23 cellular contexts compared by ENCODE assay signal in the genomic region with DNA sequence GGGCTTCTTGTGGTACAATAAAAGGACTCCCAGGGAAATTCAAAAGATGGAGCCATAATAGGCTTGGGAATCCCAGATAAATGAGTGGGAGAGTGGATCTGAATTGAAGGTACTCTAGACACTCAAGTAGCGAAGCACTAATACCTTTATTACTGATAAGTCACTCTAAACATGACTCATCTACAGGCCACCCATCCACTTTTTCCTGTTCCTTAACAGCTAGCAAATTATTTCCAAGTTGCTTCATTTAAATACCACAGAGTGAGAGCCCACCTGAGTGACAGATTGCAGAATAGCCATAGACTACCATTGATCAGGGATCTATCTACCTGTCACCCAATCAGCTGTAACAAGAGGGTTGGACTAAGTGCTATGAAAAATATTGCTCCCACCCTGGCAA. TPM values are rescaled to one million over a fixed set of nuclear protein-coding genes. Genes with fewer than 3 reads are reported as not detected.
DNase-seq lines count a peak whose midpoint lies in the region; ATAC-seq, FAIRE-seq and TF ChIP-seq lines count a peak whose summit lies in the region.
"Had no signal": no experiment of that assay in that cellular context is flagged by ENCODE, and none has a peak within 500 bp of the region (broad histone marks: within the 10 kb centered on the region; RNA-seq: fewer than 3 reads in every experiment).

No MANE protein-coding gene starts in this region.

- POLR2A ChIA-PET in PC-3 (lab: Charles Lee; ENCODE audit: unreplicated experiment): no interaction called here

- no peak overlapping the region for H3K27ac Mint-ChIP-seq in CD14-positive monocyte

- H3K27me3 Mint-ChIP-seq in CD14-positive monocyte (ENCODE audit: low read depth in 3 of 3): peaks cover 1 to 11% (median 10%) of the 10 kb centered on the region in 3 donors

- WGBS in small intestine, 3 donors: 14 to 58% (median 24%) methylated on average over 1 of the region's 1 CpG

- H3K9ac ChIP-seq in PC-3 (ENCODE audit: low read length): no peak overlapping the region

- CTCF ChIA-PET in PC-3 (lab: Charles Lee): no interaction called here

- H3K27me3 ChIP-seq in PC-3 (ENCODE audit: low read length): no peaks in the 10 kb centered on the region
- peaks cover 7% of the 10 kb centered on the region for H3K27me3 ChIP-seq in foreskin keratinocyte
- peaks cover 0 to 3% of the 10 kb centered on the region in 2 donors for H3K27me3 ChIP-seq in small intestine (ENCODE audit: control insufficient read depth in 2 of 2, insufficient read depth in 2 of 2, low read length in 2 of 2)
- H3K27me3 ChIP-seq: BE2C had no signal

- no peaks in the 10 kb centered on the region for H3K9me3 Mint-ChIP-seq in CD14-positive monocyte

- intact Hi-C loops in PC-3 (cut with micrococcal nuclease): no loop called here
- intact Hi-C loops in CD14-positive monocyte (cut with micrococcal nuclease): no loop called here
- intact Hi-C loops in left colon (cut with DNase I, micrococcal nuclease): no loop called here

- ATAC-seq in PC-3: no peak
- peak; percentile 54 for ATAC-seq in foreskin keratinocyte
- no peak for ATAC-seq in left colon
- ATAC-seq: Panc1 had no signal

- H3K4me3 ChIP-seq in PC-3 (ENCODE audit: low read length) (no peak overlapping the region), small intestine (ENCODE audit: low read depth in 1 of 2, low read length in 2 of 2) (no peak overlapping the region)
- H3K4me3 ChIP-seq: HAP-1 had no signal

- H3K36me3 Mint-ChIP-seq in CD14-positive monocyte: no peaks in the 10 kb centered on the region

- H3K9me2 ChIP-seq in PC-3 (replicated peaks; ENCODE audit: low read length): no peaks in the 10 kb centered on the region

- DNase-seq in DMS79 (lab: John Stamatoyannopoulos, UW): peak; percentile 67
- DNase-seq in PC-3: peak; percentile 21
- no peak for DNase-seq in foreskin keratinocyte
- DNase-seq in small intestine: peak; percentile 45
- no peak for DNase-seq in CD14-positive monocyte (ENCODE audit: low spot score)
- no peak for DNase-seq in left colon
- no peak for DNase-seq in NCI-H1436 treated with DMSO at 0.1 percent for 48 hours (lab: John Stamatoyannopoulos, UW)
- DNase-seq: 8988T, ACHN, BE2C, Calu3, GOT3, NCI-H1048, NCI-H1694 treated with DMSO at 0.1 percent for 48 hours, NCI-H2081, NCI-H2171, NCI-H226, NCI-H510A, NCI-H69, SHP77 treated with DMSO at 0.1 percent for 48 hours had no signal

- H3K4me3 Mint-ChIP-seq in CD14-positive monocyte: no peak overlapping the region

- BruUV-seq in PC-3 (replicated peaks; lab: Mats Ljungman, UMichigan): no TSS peak

- TF ChIP-seq CTCF in PC-3 (conservative IDR thresholded peaks at IDR 0.05; ENCODE audit: low read depth, low read length) (no peak), foreskin keratinocyte (conservative IDR thresholded peaks at IDR 0.05) (no peak), CD14-positive monocyte (IDR thresholded peaks at IDR 0.05) (no peak)

- FAIRE-seq in small intestine (lab: Jason Lieb, UNC): no peak
- FAIRE-seq: G401.6 had no signal

- H4K20me1 ChIP-seq in PC-3 (ENCODE audit: low read length): no peaks in the 10 kb centered on the region

- H3K27ac ChIP-seq in PC-3 (ENCODE audit: low read length): no peak overlapping the region
- no peak overlapping the region for H3K27ac ChIP-seq in foreskin keratinocyte
- H3K27ac ChIP-seq in small intestine (ENCODE audit: low read depth in 1 of 2, low read length in 1 of 2): no peak overlapping the region

- no peaks in the 10 kb centered on the region for H3F3A ChIP-seq in PC-3 (ENCODE audit: low read length, unreplicated experiment)

- H3K4me2 ChIP-seq in PC-3 (ENCODE audit: low read length): no peak overlapping the region

- H3K4me1 ChIP-seq in PC-3 (ENCODE audit: insufficient read depth, low read length) (no peaks in the 10 kb centered on the region), foreskin keratinocyte (peaks cover 4% of the 10 kb centered on the region), small intestine (ENCODE audit: control insufficient read depth in 2 of 2, insufficient read depth in 1 of 2, low read depth in 1 of 2, low read length in 1 of 2) (peaks cover 2 to 4% of the 10 kb centered on the region in 2 donors)
- H3K4me1 ChIP-seq: BE2C, HAP-1 had no signal

- no peaks in the 10 kb centered on the region for H3K79me2 ChIP-seq in PC-3 (ENCODE audit: low read length)

- H3K36me3 ChIP-seq in PC-3 (ENCODE audit: low read depth, low read length) (no peaks in the 10 kb centered on the region), small intestine (ENCODE audit: control insufficient read depth in 2 of 2, insufficient read depth in 2 of 2, low read length in 2 of 2) (no peaks in the 10 kb centered on the region)
- H3K36me3 ChIP-seq: BE2C, HAP-1 had no signal

- H2AFZ ChIP-seq in PC-3 (ENCODE audit: low read length): no peak overlapping the region

- H3K9me3 ChIP-seq in PC-3 (ENCODE audit: low read length) (no peaks in the 10 kb centered on the region), small intestine (ENCODE audit: control insufficient read depth, low read depth) (no peaks in the 10 kb centered on the region)
- H3K9me3 ChIP-seq: BE2C, HAP-1 had no signal

- H3K4me1 Mint-ChIP-seq in CD14-positive monocyte: no peaks in the 10 kb centered on the region

RNA-seq across cellular contexts. Expression of a gene that starts 34.7 kb away (rescaled TPM):
- total RNA-seq in PC-3 (2014; rRNA removed) (not detected in 2 replicates), foreskin keratinocyte (3.2 TPM in 2 replicates), left colon (10 to 100 TPM in 1 of 2 donors, 1 to 10 TPM in 1; 9.4 to 15.4 TPM)
- polyA plus RNA-seq in foreskin keratinocyte (3.0 and 3.5 TPM in 2 replicates), small intestine (1 to 10 TPM; 3.8 to 5.7 (median 4.2) TPM), CD14-positive monocyte (100 to 1,000 TPM; 127 TPM)

Comparison
In these comparisons a context has a peak if more than half of its experiments do, and no peak if none do; other contexts are left out.
1. DNase-seq: peak in DMS79 (single experiment), PC-3 (single experiment) and small intestine (single experiment); none in foreskin keratinocyte (0 of 2), CD14-positive monocyte (single experiment), left colon (0 of 2) and NCI-H1436 treated with DMSO at 0.1 percent for 48 hours (single experiment).